ENCODE assay signal across 8 cellular contexts in genomic region chr5:139481580-139482049, GRCh38. TPM values are rescaled to one million over a fixed set of nuclear protein-coding genes. Genes with fewer than 3 reads are reported as not detected.
A peak's percentile ranks its signal among the peaks of the same experiment; 100 is the strongest.
DNase-seq lines count a peak whose midpoint lies in the region; ATAC-seq and TF ChIP-seq lines count a peak whose summit lies in the region.

No MANE protein-coding gene starts in this region.

- no peak for DNase-seq in AG09319 (ENCODE audit: extremely low read depth, low read depth)
- DNase-seq in SJCRH30, result peak; percentile 37 to 60
- no peak for DNase-seq in epithelial cell of proximal tubule (ENCODE audit: low read depth)
- DNase-seq in osteoblast (ENCODE audit: insufficient read length, low spot score, missing footprints), result peak; percentile 84
- no peak for DNase-seq in cerebellum (ENCODE audit: low spot score)
- no peak for DNase-seq in OCI-M2 (lab: John Stamatoyannopoulos, UW; ENCODE audit: unreplicated experiment)

- H3K36me3 ChIP-seq in SJCRH30 (no peaks in the 10 kb centered on the region), osteoblast (ENCODE audit: insufficient read depth, low read length) (peaks cover 28% of the 10 kb centered on the region)

- peak overlapping the region; percentile 90 for H3K4me2 ChIP-seq in osteoblast (ENCODE audit: insufficient read depth, low read length)

- peak overlapping the region; percentile 84 for H2AFZ ChIP-seq in osteoblast (ENCODE audit: low read length)

- H3K27ac ChIP-seq in SJCRH30, result peak overlapping the region; percentile 50
- H3K27ac ChIP-seq in osteoblast (ENCODE audit: low read depth, low read length), result peak overlapping the region; percentile 98

- peaks cover 3% of the 10 kb centered on the region for H4K20me1 ChIP-seq in osteoblast (ENCODE audit: insufficient read depth, low read length)

- H3K9me3 ChIP-seq in SJCRH30 (replicated peaks), result no peaks in the 10 kb centered on the region
- H3K9me3 ChIP-seq in osteoblast (ENCODE audit: low read depth, low read length), result no peaks in the 10 kb centered on the region

- H3K4me3 ChIP-seq in SJCRH30 (peak overlapping the region; percentile 53), epithelial cell of proximal tubule (ENCODE audit: low read depth, low read length) (peak overlapping the region; percentile 42), osteoblast (ENCODE audit: insufficient read depth, low read length) (peak overlapping the region; percentile 85)

- H3K27me3 ChIP-seq in SJCRH30 (no peaks in the 10 kb centered on the region), osteoblast (ENCODE audit: insufficient read depth, low read length) (no peaks in the 10 kb centered on the region)

- peaks cover 28% of the 10 kb centered on the region for H3K79me2 ChIP-seq in osteoblast (ENCODE audit: insufficient read depth, low read length)

- TF ChIP-seq CTCF in AG09319 (IDR thresholded peaks at IDR 0.05; ENCODE audit: low read depth, low read length), result peak; percentile 47
- TF ChIP-seq CTCF in epithelial cell of proximal tubule (conservative IDR thresholded peaks at IDR 0.05; ENCODE audit: low read depth, low read length), result no peak
- TF ChIP-seq CTCF in osteoblast (IDR thresholded peaks at IDR 0.05; ENCODE audit: extremely low read depth, low read depth, low read length), result peak; percentile 39

- peaks cover 23% of the 10 kb centered on the region for H3K4me1 ChIP-seq in SJCRH30
- H3K4me1 ChIP-seq in osteoblast (ENCODE audit: insufficient read depth, low read length), result peaks cover 24% of the 10 kb centered on the region

- ATAC-seq in GM19395 (IDR thresholded peaks at IDR 0.05; ENCODE audit: unreplicated experiment), result peak; percentile 30
- no peak for ATAC-seq in HG03521 (IDR thresholded peaks at IDR 0.05; ENCODE audit: unreplicated experiment)

RNA-seq across cellular contexts. Expression of gene STING1, which starts 0.9 kb away (rescaled TPM):
- 13.2 and 15.0 TPM in 2 replicates for total RNA-seq in SJCRH30 (2014; rRNA removed; shearing (Covaris generic))
- total RNA-seq in epithelial cell of proximal tubule, result 17.0 and 18.9 TPM in 2 replicates
- total RNA-seq in osteoblast, result 46.3 and 48.3 TPM in 2 replicates
- total RNA-seq in cerebellum, result 6.3 TPM

RNA-seq across cellular contexts. Expression of gene SMIM33, which starts 10.8 kb away (rescaled TPM):
- total RNA-seq in SJCRH30 (2014; rRNA removed; shearing (Covaris generic)), result not detected in 2 replicates
- total RNA-seq in epithelial cell of proximal tubule (not detected in 2 replicates), osteoblast (not detected in 2 replicates), cerebellum (not detected)

RNA-seq across cellular contexts. Expression of gene ECSCR, which starts 19.1 kb away (rescaled TPM):
- 0.14 TPM in 1 of 2 replicates, not detected in the other for total RNA-seq in SJCRH30 (2014; rRNA removed; shearing (Covaris generic))
- total RNA-seq in epithelial cell of proximal tubule, result 0.12 and 0.65 TPM in 2 replicates
- total RNA-seq in osteoblast, result 0.36 TPM in 1 of 2 replicates, not detected in the other
- total RNA-seq in cerebellum, result 6.1 TPM

RNA-seq across cellular contexts. Expression of gene DNAJC18, which starts 42.3 kb away (rescaled TPM):
- 19.7 and 19.8 TPM in 2 replicates for total RNA-seq in SJCRH30 (2014; rRNA removed; shearing (Covaris generic))
- total RNA-seq in epithelial cell of proximal tubule, result 4.5 and 5.9 TPM in 2 replicates
- total RNA-seq in osteoblast, result 12.4 and 16.3 TPM in 2 replicates
- total RNA-seq in cerebellum, result 33.7 TPM

Comparison
In these comparisons a context has a peak if more than half of its experiments do, and no peak if none do; other contexts are left out.
1. DNase-seq: peak in SJCRH30 (2 of 2) and osteoblast (single experiment); none in AG09319 (single experiment), epithelial cell of proximal tubule (single experiment), cerebellum (single experiment) and OCI-M2 (single experiment).
2. Peak in every context shown above with its lines, with median percentiles within 50 percentile points of each other: H3K4me3 ChIP-seq.